In genomic region chr20:56515657-56516381, GRCh38 we compare ENCODE assay signal across 12 cellular contexts. TPM values are rescaled to one million over a fixed set of nuclear protein-coding genes. Genes with fewer than 3 reads are reported as not detected.
DNase-seq lines count a peak whose midpoint lies in the region; ATAC-seq and TF ChIP-seq lines count a peak whose summit lies in the region.
"Had no signal": no experiment of that assay in that cellular context is flagged by ENCODE, and none has a peak within 500 bp of the region (broad histone marks: within the 10 kb centered on the region; RNA-seq: fewer than 3 reads in every experiment).

No MANE protein-coding gene starts in this region.

- H3K27ac ChIP-seq in MM.1S (ENCODE audit: low read length) = no peak overlapping the region
- peak overlapping the region; percentile 23 for H3K27ac ChIP-seq in cingulate gyrus (ENCODE audit: low read depth, low read length)
- H3K27ac ChIP-seq in neural cell (ENCODE audit: low read length) = no peak overlapping the region

- peak; percentile 10; the same call in 1 of the 2 replicates for TF ChIP-seq CTCF in MM.1S (IDR thresholded peaks at IDR 0.05; ENCODE audit: low read length)
- TF ChIP-seq CTCF in neural cell (IDR thresholded peaks at IDR 0.05; ENCODE audit: poor library complexity, severe bottlenecking) = peak; percentile 60
- no peak for TF ChIP-seq CTCF in endothelial cell (IDR thresholded peaks at IDR 0.05; ENCODE audit: unreplicated experiment)

- no peak for ATAC-seq in HG03045 (IDR thresholded peaks at IDR 0.05; ENCODE audit: unreplicated experiment)
- ATAC-seq in GM18498 (IDR thresholded peaks at IDR 0.05; ENCODE audit: unreplicated experiment) = no peak

- peaks cover 43% of the 10 kb centered on the region for H3K36me3 Mint-ChIP-seq in endothelial cell (ENCODE audit: low read depth, unreplicated experiment)

- H3K9ac ChIP-seq in MM.1S (ENCODE audit: low read length) (no peak overlapping the region), neural cell (ENCODE audit: low read length) (no peak overlapping the region)

- H3K4me1 Mint-ChIP-seq in endothelial cell (ENCODE audit: unreplicated experiment) = no peaks in the 10 kb centered on the region

- H3K4me3 ChIP-seq in MM.1S (ENCODE audit: low read length) = no peak overlapping the region
- H3K4me3 ChIP-seq in neural cell (ENCODE audit: low read length) = no peak overlapping the region

- H3K9me3 ChIP-seq in MM.1S (replicated peaks; ENCODE audit: insufficient read depth, low read length) (no peaks in the 10 kb centered on the region), neural cell (ENCODE audit: low read length) (no peaks in the 10 kb centered on the region)

- no peak overlapping the region for H3K27ac Mint-ChIP-seq in endothelial cell (ENCODE audit: unreplicated experiment)
- H3K27ac Mint-ChIP-seq: activated naive CD4-positive, alpha-beta T cell treated with anti-CD3 and anti-CD28 coated beads for 36 hours had no signal

- H3K27me3 ChIP-seq in MM.1S (replicated peaks; ENCODE audit: insufficient read depth, low read length) (no peaks in the 10 kb centered on the region), neural cell (ENCODE audit: insufficient read depth, low read depth, low read length) (no peaks in the 10 kb centered on the region)

- H2AFZ ChIP-seq in MM.1S (ENCODE audit: low read length) (no peak overlapping the region), neural cell (ENCODE audit: low read depth, low read length) (no peak overlapping the region)

- H3K79me2 ChIP-seq in MM.1S (ENCODE audit: low read length) = no peaks in the 10 kb centered on the region
- H3K79me2 ChIP-seq in neural cell (replicated peaks; ENCODE audit: insufficient read depth, low read length) = no peaks in the 10 kb centered on the region

- DNase-seq in COLO829 (ENCODE audit: low spot score) (peak; percentile 51), MM.1S (no peak), NCI-H82 treated with DMSO at 0.1 percent for 48 hours (lab: John Stamatoyannopoulos, UW; ENCODE audit: unreplicated experiment) (no peak), endothelial cell (ENCODE audit: low spot score) (no peak)
- DNase-seq: activated naive CD4-positive, alpha-beta T cell treated with anti-CD3 and anti-CD28 coated beads for 36 hours; GOT3; SHP77 had no signal

- peaks cover 4% of the 10 kb centered on the region; the same call in 1 of the 2 replicates for H3K36me3 ChIP-seq in MM.1S (replicated peaks; ENCODE audit: insufficient read depth, low read length)
- H3K36me3 ChIP-seq in neural cell (ENCODE audit: insufficient read depth, low read length) = peaks cover 14% of the 10 kb centered on the region

- H3K9me2 ChIP-seq in MM.1S (replicated peaks; ENCODE audit: insufficient read depth, low read length) (no peaks in the 10 kb centered on the region), neural cell (ENCODE audit: insufficient read depth, low read length) (no peaks in the 10 kb centered on the region)

- H4K20me1 ChIP-seq in MM.1S (ENCODE audit: insufficient read depth, low read length) (no peaks in the 10 kb centered on the region), neural cell (ENCODE audit: insufficient read depth) (no peaks in the 10 kb centered on the region)

- no peaks in the 10 kb centered on the region for H3K4me1 ChIP-seq in MM.1S (ENCODE audit: low read length)

- H3F3A ChIP-seq in MM.1S (ENCODE audit: insufficient read depth, low read length) (no peaks in the 10 kb centered on the region), neural cell (ENCODE audit: insufficient read depth, low read length, poor library complexity, severe bottlenecking) (no peaks in the 10 kb centered on the region)

- peaks cover 6% of the 10 kb centered on the region for H3K9me3 Mint-ChIP-seq in endothelial cell (ENCODE audit: unreplicated experiment)

- no peak overlapping the region for H3K4me3 Mint-ChIP-seq in endothelial cell (ENCODE audit: unreplicated experiment)
- H3K4me3 Mint-ChIP-seq: activated naive CD4-positive, alpha-beta T cell treated with anti-CD3 and anti-CD28 coated beads for 36 hours had no signal

- H3K27me3 Mint-ChIP-seq in endothelial cell (ENCODE audit: unreplicated experiment) = no peaks in the 10 kb centered on the region

- no peak for TF ChIP-seq EP300 in neural cell (conservative IDR thresholded peaks at IDR 0.05; ENCODE audit: poor library complexity, severe bottlenecking)

- H3K4me2 ChIP-seq in MM.1S (ENCODE audit: low read depth, low read length) (no peak overlapping the region), neural cell (ENCODE audit: low read length) (no peak overlapping the region)

- peak; percentile 43 for TF ChIP-seq RAD21 in neural cell (conservative IDR thresholded peaks at IDR 0.05)

TF ChIP-seq in neural cell, 6 proteins besides CTCF, POLR2A, EP300 and RAD21:
- TF ChIP-seq SMC3 (conservative IDR thresholded peaks at IDR 0.05; ENCODE audit: poor library complexity) (peak; percentile 63), EZH2 (IDR thresholded peaks at IDR 0.05; ENCODE audit: borderline replicate concordance, insufficient read depth, low read length, poor library complexity, severe bottlenecking) (no peak)

RNA-seq across cellular contexts. Expression of gene FAM209A, which starts 8.7 kb away (rescaled TPM):
- polyA plus RNA-seq in neural cell = not detected in 2 replicates
- not detected in 2 replicates for polyA minus RNA-seq in neural cell
- total RNA-seq in endothelial cell (ENCODE audit: unreplicated experiment) = 0.36 TPM
- total RNA-seq: ureter had no signal

RNA-seq across cellular contexts. Expression of gene FAM209B, which starts 17.2 kb away (rescaled TPM):
- 1.1 TPM in 1 of 2 replicates, not detected in the other for polyA plus RNA-seq in neural cell
- polyA minus RNA-seq in neural cell = not detected in 2 replicates
- 0.56 TPM for total RNA-seq in endothelial cell (ENCODE audit: unreplicated experiment)
- total RNA-seq: ureter had no signal

RNA-seq across cellular contexts. Expression of gene RTF2, which starts 47.4 kb away (rescaled TPM):
- polyA plus RNA-seq in neural cell = 93.2 and 127 TPM in 2 replicates
- polyA minus RNA-seq in neural cell = 57.2 and 58.9 TPM in 2 replicates
- 79.9 TPM for total RNA-seq in endothelial cell (ENCODE audit: unreplicated experiment)
